In genomic region chr9:128455849-128456612, GRCh38 we compare ENCODE assay signal across 1 cellular context.
TF ChIP-seq lines count a peak whose summit lies in the region.

TSS of gene ODF2 (plus strand) at chr9:128456006. CDS start at chr9:128456092, 86 bp downstream.

TF ChIP-seq in K562, 482 proteins besides CTCF, POLR2A, EP300 and RAD21 (continued from another document and continues in another):
- no peak for TF ChIP-seq CHAMP1 (IDR thresholded peaks at IDR 0.05)
- no peak for TF ChIP-seq ZNF584 (CRISPR knock-in tag; IDR thresholded peaks at IDR 0.05; ENCODE audit: low read depth)
- TF ChIP-seq LCOR (CRISPR knock-in tag; IDR thresholded peaks at IDR 0.05) = no peak
- TF ChIP-seq PCBP1 (IDR thresholded peaks at IDR 0.05; ENCODE audit: low read depth, low read length, poor library complexity, severe bottlenecking) = no peak
- no peak for TF ChIP-seq BRCA1 (IDR thresholded peaks at IDR 0.05)
- TF ChIP-seq BRCA1 (CRISPR knock-in tag; IDR thresholded peaks at IDR 0.05) = no peak
- TF ChIP-seq HCFC1 (IDR thresholded peaks at IDR 0.05; ENCODE audit: low read depth, low read length) = no peak
- no peak for TF ChIP-seq ZNF57 (CRISPR knock-in tag; IDR thresholded peaks at IDR 0.05)
- TF ChIP-seq CHD2 (IDR thresholded peaks at IDR 0.05; ENCODE audit: low read depth, low read length) = peak; percentile 28; the same call in 1 of the 2 replicates
- peak; percentile 91 for TF ChIP-seq RBFOX2 (IDR thresholded peaks at IDR 0.05; ENCODE audit: low read depth, low read length)
- TF ChIP-seq ZNF780A (CRISPR knock-in tag; IDR thresholded peaks at IDR 0.05) = no peak
- peak; percentile 99 for TF ChIP-seq SAP30 (IDR thresholded peaks at IDR 0.05; ENCODE audit: borderline replicate concordance, insufficient read depth, low read depth, low read length, poor library complexity, severe bottlenecking)
- TF ChIP-seq MCM7 (IDR thresholded peaks at IDR 0.05) = no peak
- TF ChIP-seq NFE2 (IDR thresholded peaks at IDR 0.05; ENCODE audit: low read depth) = no peak
- TF ChIP-seq SMAD1 (IDR thresholded peaks at IDR 0.05; ENCODE audit: low read depth, low read length, partially characterized antibody) = no peak
- TF ChIP-seq MCM3 (IDR thresholded peaks at IDR 0.05) = no peak
- TF ChIP-seq STAT6 (CRISPR knock-in tag; IDR thresholded peaks at IDR 0.05) = no peak
- TF ChIP-seq HOXB6 (CRISPR knock-in tag; IDR thresholded peaks at IDR 0.05; ENCODE audit: borderline replicate concordance) = no peak
- TF ChIP-seq ZNF586 (CRISPR knock-in tag; conservative IDR thresholded peaks at IDR 0.05) = no peak
- peak; percentile 23 for TF ChIP-seq FUS (optimal IDR thresholded peaks at IDR 0.05; ENCODE audit: low read depth, low read length)
- no peak for TF ChIP-seq UBTF (IDR thresholded peaks at IDR 0.05; ENCODE audit: borderline replicate concordance in 1 of 2, low read depth in 2 of 2, low read length in 2 of 2)
- TF ChIP-seq NR4A1 (CRISPR knock-in tag; IDR thresholded peaks at IDR 0.05) = no peak
- TF ChIP-seq NR4A1 (tag; IDR thresholded peaks at IDR 0.05) = no peak
- peak in 1 of 2 experiments; percentile 27; a peak in 1 of 4 replicates for TF ChIP-seq CSDE1 (IDR thresholded peaks at IDR 0.05)
- TF ChIP-seq CEBPZ (IDR thresholded peaks at IDR 0.05; ENCODE audit: borderline replicate concordance, low read depth, low read length) = no peak
- peak; percentile 45 for TF ChIP-seq FOS (IDR thresholded peaks at IDR 0.05; ENCODE audit: extremely low read depth, insufficient read length)
- no peak for TF ChIP-seq NR0B1 (IDR thresholded peaks at IDR 0.05; ENCODE audit: partially characterized antibody)
- peak; percentile 82; the same call in 1 of the 2 replicates for TF ChIP-seq KLF1 (tag; IDR thresholded peaks at IDR 0.05)
- no peak for TF ChIP-seq MECOM (CRISPR knock-in tag; IDR thresholded peaks at IDR 0.05)
- TF ChIP-seq ZNF3 (CRISPR knock-in tag; IDR thresholded peaks at IDR 0.05) = no peak
- TF ChIP-seq ZNF766 (CRISPR knock-in tag; conservative IDR thresholded peaks at IDR 0.05) = no peak
- TF ChIP-seq PBX2 (CRISPR knock-in tag; IDR thresholded peaks at IDR 0.05; ENCODE audit: low read depth) = no peak
- TF ChIP-seq PBX2 (tag; conservative IDR thresholded peaks at IDR 0.05; ENCODE audit: low read depth) = no peak
- TF ChIP-seq CBFA2T3 (IDR thresholded peaks at IDR 0.05) = no peak
- no peak for TF ChIP-seq CTCFL (IDR thresholded peaks at IDR 0.05; ENCODE audit: borderline replicate concordance, insufficient read depth, low read depth, low read length, poor library complexity, severe bottlenecking)
- no peak for TF ChIP-seq TAF7 (tag; IDR thresholded peaks at IDR 0.05)
- TF ChIP-seq KDM2B (CRISPR knock-in tag; IDR thresholded peaks at IDR 0.05) = no peak; the same call in 1 of the 2 replicates
- no peak for TF ChIP-seq ZNF174 (CRISPR knock-in tag; IDR thresholded peaks at IDR 0.05)
- no peak for TF ChIP-seq POLR3G (IDR thresholded peaks at IDR 0.05; ENCODE audit: extremely low read depth, insufficient read length, insufficient replicate concordance)
- no peak for TF ChIP-seq TRIM28 (IDR thresholded peaks at IDR 0.05)
- no peak for TF ChIP-seq PURB (CRISPR knock-in tag; IDR thresholded peaks at IDR 0.05; ENCODE audit: low read depth)
- TF ChIP-seq TCF7L2 (IDR thresholded peaks at IDR 0.05; ENCODE audit: low read depth, low read length) = no peak
- no peak for TF ChIP-seq ZNF212 (CRISPR knock-in tag; IDR thresholded peaks at IDR 0.05)
- TF ChIP-seq FOXK2 (conservative IDR thresholded peaks at IDR 0.05 in 1 of 2, IDR thresholded peaks at IDR 0.05 in 1 of 2; ENCODE audit: low read depth in 2 of 2) = peak in 1 of 2 experiments; percentile 44; a peak in 3 of 4 replicates
- TF ChIP-seq KLF10 (CRISPR knock-in tag; IDR thresholded peaks at IDR 0.05) = no peak
- TF ChIP-seq POLR2AphosphoS5 (IDR thresholded peaks at IDR 0.05; ENCODE audit: control insufficient read depth, insufficient read depth, low read depth, low read length) = peak; percentile 80
- TF ChIP-seq ATF3 (IDR thresholded peaks at IDR 0.05) = 0 out of 2 replicates have a peak, but pooled peaks have one; percentile 27
- no peak for TF ChIP-seq ATF3 (CRISPR knock-in tag; conservative IDR thresholded peaks at IDR 0.05)
- peak; percentile 85 for TF ChIP-seq GABPA (tag; conservative IDR thresholded peaks at IDR 0.05; ENCODE audit: low read depth)
- TF ChIP-seq MAFF (IDR thresholded peaks at IDR 0.05; ENCODE audit: low read length) = no peak
- TF ChIP-seq STAT5B (CRISPR knock-in tag; IDR thresholded peaks at IDR 0.05) = no peak
- TF ChIP-seq TCF7 (IDR thresholded peaks at IDR 0.05; ENCODE audit: borderline replicate concordance) = no peak
- TF ChIP-seq SMARCC2 (IDR thresholded peaks at IDR 0.05; ENCODE audit: low read depth) = no peak
- no peak for TF ChIP-seq CBFB (CRISPR knock-in tag; IDR thresholded peaks at IDR 0.05)
- peak; percentile 93 for TF ChIP-seq POLR2G (IDR thresholded peaks at IDR 0.05; ENCODE audit: low read depth, low read length)
